Comparison of ENCODE assay signal across 22 cellular contexts in the genomic region with DNA sequence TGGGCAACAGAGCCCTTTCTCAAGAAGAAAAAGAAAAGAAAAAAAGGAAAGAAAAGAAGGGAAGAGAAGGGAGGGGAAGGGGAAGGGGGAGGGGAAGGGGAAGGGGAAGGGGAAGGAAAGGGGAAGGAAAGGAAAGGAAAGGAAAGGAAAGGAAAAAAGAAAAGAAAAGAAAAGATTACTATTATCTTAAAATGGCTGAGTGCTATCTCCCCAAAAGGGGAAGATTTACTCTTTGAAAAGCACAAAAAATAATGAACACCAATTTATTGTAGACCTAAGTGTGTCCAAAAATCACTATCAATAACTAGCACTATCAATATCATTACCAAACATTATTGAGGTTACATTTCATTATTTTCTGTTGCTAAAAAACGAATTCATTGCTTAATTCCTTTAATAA.
DNase-seq lines count a peak whose midpoint lies in the region; ATAC-seq, FAIRE-seq and TF ChIP-seq lines count a peak whose summit lies in the region.
"Had no signal": no experiment of that assay in that cellular context is flagged by ENCODE, and none has a peak within 500 bp of the region (broad histone marks: within the 10 kb centered on the region; RNA-seq: fewer than 3 reads in every experiment).

No MANE protein-coding gene starts in this region.

- no peak for TF ChIP-seq RAD21 in HepG2 (CRISPR knock-in tag; IDR thresholded peaks at IDR 0.05)

- H3K27ac Mint-ChIP-seq in GM23338 = no peak overlapping the region
- peak overlapping the region; percentile 6 for H3K27ac Mint-ChIP-seq in endothelial cell (ENCODE audit: unreplicated experiment)
- H3K27ac Mint-ChIP-seq: B cell; CD4-positive, alpha-beta T cell; CD8-positive, alpha-beta T cell had no signal

- H3K36me3 Mint-ChIP-seq in GM23338 (ENCODE audit: low read depth) = peaks cover 62% of the 10 kb centered on the region
- H3K36me3 Mint-ChIP-seq in endothelial cell (ENCODE audit: low read depth, unreplicated experiment) = peaks cover 7% of the 10 kb centered on the region

- no peak overlapping the region for H2AFZ ChIP-seq in HepG2 (ENCODE audit: low read length)
- H2AFZ ChIP-seq in GM23338 = no peak overlapping the region

- intact Hi-C loops in HepG2 (cut with micrococcal nuclease; ENCODE audit: unreplicated experiment) = no loop called here
- intact Hi-C loops in right lobe of liver (cut with DNase I) = no loop called here

- H3K9me2 ChIP-seq in GM23338 (ENCODE audit: insufficient read depth) = no peaks in the 10 kb centered on the region

- ATAC-seq in HepG2 (no peak), right lobe of liver (no peak), GM23338 (no peak)
- ATAC-seq: A549; CD8-positive, alpha-beta T cell had no signal

- TF ChIP-seq EP300 in HepG2 (IDR thresholded peaks at IDR 0.05; ENCODE audit: low read depth in 2 of 2, low read length in 2 of 2) (no peak), HepG2 (CRISPR knock-in tag; IDR thresholded peaks at IDR 0.05; ENCODE audit: borderline replicate concordance) (no peak)

- H3K4me2 ChIP-seq in HepG2 (ENCODE audit: low read depth, low read length) (no peak overlapping the region), GM23338 (no peak overlapping the region)
- H3K4me2 ChIP-seq: A549; BLaER1 treated with 17β-estradiol and CSF1 and Interleukin-3, amounts not matched to agents 10 nM and 100 nM had no signal

- in situ Hi-C loops in HepG2 (cut with HindIII; ENCODE audit: extremely low pct_ligation_motif_present, low pct_unique_long_range_greater_than_20kb) = loop anchor here (10.0 kb wide), 1 partner anchor 309 kb away; no protein-coding TSS in a partner anchor

- no peak overlapping the region for H3K4me3 Mint-ChIP-seq in GM23338
- no peak overlapping the region for H3K4me3 Mint-ChIP-seq in endothelial cell (ENCODE audit: unreplicated experiment)
- H3K4me3 Mint-ChIP-seq: B cell; CD4-positive, alpha-beta T cell; CD8-positive, alpha-beta T cell had no signal

- no peak for FAIRE-seq in HepG2 (lab: Jason Lieb, UNC)
- FAIRE-seq: A549, D721Med, G401.6, GM12891, GM19239 had no signal

- CTCF ChIA-PET in HepG2 (lab: Yijun Ruan, JAX; ENCODE audit: low intra/inter-chr PET ratio, low total read pairs) = no interaction called here

- H3K4me1 Mint-ChIP-seq in GM23338 (no peaks in the 10 kb centered on the region), endothelial cell (ENCODE audit: unreplicated experiment) (no peaks in the 10 kb centered on the region)
- H3K4me1 Mint-ChIP-seq: B cell had no signal

- WGBS in HepG2 (ENCODE audit: low lambda C conversion rate) = 78% methylated on average over 1 of the region's 1 CpG
- 71% methylated on average over 1 of the region's 1 CpG for WGBS in right lobe of liver (ENCODE audit: insufficient coverage, low coverage, low lambda C conversion rate, missing lambda C conversion rate)

- H3K9me3 Mint-ChIP-seq in GM23338 = no peaks in the 10 kb centered on the region
- H3K9me3 Mint-ChIP-seq in endothelial cell (ENCODE audit: unreplicated experiment) = no peaks in the 10 kb centered on the region
- H3K9me3 Mint-ChIP-seq: CD4-positive, alpha-beta T cell; CD8-positive, alpha-beta T cell had no signal

- H3K36me3 ChIP-seq in HepG2 (replicated peaks in 1 of 2; ENCODE audit: control insufficient read depth in 1 of 2, insufficient read depth in 2 of 2, low read length in 2 of 2) (peaks cover 3 to 7% of the 10 kb centered on the region in 2 experiments; a peak in 4 of 5 replicates), right lobe of liver (no peaks in the 10 kb centered on the region), GM23338 (ENCODE audit: insufficient read depth) (peaks cover 27% of the 10 kb centered on the region)

- DNase-seq in HepG2 (ENCODE audit: low spot score) = no peak
- DNase-seq in right lobe of liver = no peak
- DNase-seq in GM23338 (ENCODE audit: low spot score) = no peak
- no peak for DNase-seq in endothelial cell (ENCODE audit: low spot score)
- no peak for DNase-seq in NCI-H2171 (lab: John Stamatoyannopoulos, UW)
- no peak for DNase-seq in HUDEP-2 (lab: John Stamatoyannopoulos, UW; ENCODE audit: unreplicated experiment in 76 of 76)
- DNase-seq: AML-193; Caco-2; Calu3; CD4-positive, alpha-beta T cell; CD8-positive, alpha-beta T cell; DMS79 treated with DMSO at 0.1 percent for 48 hours; GF-D8 had no signal

- H3K27ac ChIP-seq in HepG2 (ENCODE audit: extremely low read length, insufficient read depth, low read length) = no peak overlapping the region
- H3K27ac ChIP-seq in right lobe of liver = no peak overlapping the region
- H3K27ac ChIP-seq in GM23338 (ENCODE audit: low read depth) = 0 out of 2 replicates have a peak overlapping the region, but pooled peaks have one; percentile 27
- H3K27ac ChIP-seq: 22Rv1; A549; BLaER1 treated with 17β-estradiol and CSF1 and Interleukin-3, amounts not matched to agents 10 nM and 100 nM; C4-2B had no signal

- H3K27me3 Mint-ChIP-seq in GM23338 (ENCODE audit: insufficient read depth, low read depth, poor library complexity) (peaks cover 9% of the 10 kb centered on the region), endothelial cell (ENCODE audit: unreplicated experiment) (peaks cover 2% of the 10 kb centered on the region)
- H3K27me3 Mint-ChIP-seq: B cell; CD4-positive, alpha-beta T cell had no signal

- no peak overlapping the region for H3K4me3 ChIP-seq in HepG2 (replicated peaks in 1 of 3; ENCODE audit: insufficient read depth in 1 of 3, low read depth in 2 of 3, low read length in 3 of 3)
- H3K4me3 ChIP-seq in right lobe of liver = no peak overlapping the region
- no peak overlapping the region for H3K4me3 ChIP-seq in GM23338
- H3K4me3 ChIP-seq: A549; BLaER1 treated with 17β-estradiol and CSF1 and Interleukin-3, amounts not matched to agents 10 nM and 100 nM had no signal

- H3K79me2 ChIP-seq in HepG2 (ENCODE audit: insufficient read depth, low read length) = no peaks in the 10 kb centered on the region
- H3K79me2 ChIP-seq in GM23338 (replicated peaks; ENCODE audit: insufficient read depth) = no peaks in the 10 kb centered on the region

- H4K20me1 ChIP-seq in HepG2 (ENCODE audit: insufficient read depth, low read length) = no peaks in the 10 kb centered on the region
- no peaks in the 10 kb centered on the region for H4K20me1 ChIP-seq in GM23338 (replicated peaks; ENCODE audit: insufficient read depth)
- H4K20me1 ChIP-seq: BLaER1 treated with 17β-estradiol and CSF1 and Interleukin-3, amounts not matched to agents 10 nM and 100 nM had no signal

- POLR2A ChIA-PET in HepG2 (lab: Yijun Ruan, JAX) = no interaction called here

- no peak overlapping the region for H3K9ac ChIP-seq in HepG2 (ENCODE audit: insufficient read depth, low read depth, low read length)
- H3K9ac ChIP-seq: BLaER1 treated with 17β-estradiol and CSF1 and Interleukin-3, amounts not matched to agents 10 nM and 100 nM had no signal

- TF ChIP-seq POLR2A in HepG2 (IDR thresholded peaks at IDR 0.05; ENCODE audit: insufficient read depth in 1 of 2, low read depth in 2 of 2, low read length in 2 of 2) (no peak), right lobe of liver (IDR thresholded peaks at IDR 0.05) (no peak)

- H3K27me3 ChIP-seq in HepG2 (ENCODE audit: control insufficient read depth in 1 of 2, insufficient read depth in 2 of 2, low read length in 2 of 2) (no peaks in the 10 kb centered on the region), right lobe of liver (no peaks in the 10 kb centered on the region), GM23338 (ENCODE audit: insufficient read depth) (no peaks in the 10 kb centered on the region)
- H3K27me3 ChIP-seq: BLaER1 treated with 17β-estradiol and CSF1 and Interleukin-3, amounts not matched to agents 10 nM and 100 nM had no signal

- peaks cover 8% of the 10 kb centered on the region for H3K4me1 ChIP-seq in HepG2 (ENCODE audit: insufficient read depth, low read length)
- H3K4me1 ChIP-seq in right lobe of liver = no peaks in the 10 kb centered on the region
- H3K4me1 ChIP-seq in GM23338 (ENCODE audit: insufficient read depth) = no peaks in the 10 kb centered on the region
- H3K4me1 ChIP-seq: A549; BLaER1 treated with 17β-estradiol and CSF1 and Interleukin-3, amounts not matched to agents 10 nM and 100 nM; Caco-2 had no signal

- peaks cover 5% of the 10 kb centered on the region for H3F3A ChIP-seq in GM23338 (replicated peaks; ENCODE audit: low read depth)

- H3K9me3 ChIP-seq in HepG2 (ENCODE audit: low read length) (no peaks in the 10 kb centered on the region), right lobe of liver (no peaks in the 10 kb centered on the region)
- H3K9me3 ChIP-seq: A549; BLaER1 treated with 17β-estradiol and CSF1 and Interleukin-3, amounts not matched to agents 10 nM and 100 nM; Caco-2 had no signal

- BruUV-seq in HepG2 (replicated peaks; lab: Mats Ljungman, UMichigan) = no TSS peak

- TF ChIP-seq CTCF in HepG2 (CRISPR knock-in tag; IDR thresholded peaks at IDR 0.05) (no peak), right lobe of liver (IDR thresholded peaks at IDR 0.05) (no peak), GM23338 (conservative IDR thresholded peaks at IDR 0.05; ENCODE audit: low read depth in 2 of 2) (no peak), endothelial cell (IDR thresholded peaks at IDR 0.05; ENCODE audit: unreplicated experiment) (no peak)

TF ChIP-seq in HepG2, 621 proteins besides CTCF, POLR2A, EP300 and RAD21 (continues in another document):
- TF ChIP-seq ZFX (CRISPR knock-in tag; IDR thresholded peaks at IDR 0.05; ENCODE audit: low read depth) = no peak

TF ChIP-seq in GM23338, 12 proteins besides CTCF, POLR2A, EP300 and RAD21 (continues in another document):
- TF ChIP-seq, protein P1, sequence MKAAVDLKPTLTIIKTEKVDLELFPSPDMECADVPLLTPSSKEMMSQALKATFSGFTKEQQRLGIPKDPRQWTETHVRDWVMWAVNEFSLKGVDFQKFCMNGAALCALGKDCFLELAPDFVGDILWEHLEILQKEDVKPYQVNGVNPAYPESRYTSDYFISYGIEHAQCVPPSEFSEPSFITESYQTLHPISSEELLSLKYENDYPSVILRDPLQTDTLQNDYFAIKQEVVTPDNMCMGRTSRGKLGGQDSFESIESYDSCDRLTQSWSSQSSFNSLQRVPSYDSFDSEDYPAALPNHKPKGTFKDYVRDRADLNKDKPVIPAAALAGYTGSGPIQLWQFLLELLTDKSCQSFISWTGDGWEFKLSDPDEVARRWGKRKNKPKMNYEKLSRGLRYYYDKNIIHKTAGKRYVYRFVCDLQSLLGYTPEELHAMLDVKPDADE (IDR thresholded peaks at IDR 0.05) = no peak
- TF ChIP-seq POLR2AphosphoS5 (IDR thresholded peaks at IDR 0.05; ENCODE audit: low read depth) = no peak
